In genomic region chr5:107572800-107573368, GRCh38 we compare ENCODE assay signal across 13 cellular contexts.
A peak's percentile ranks its signal among the peaks of the same experiment; 100 is the strongest.
DNase-seq lines count a peak whose midpoint lies in the region; ATAC-seq and TF ChIP-seq lines count a peak whose summit lies in the region.
"Had no signal": no experiment of that assay in that cellular context is flagged by ENCODE, and none has a peak within 500 bp of the region (broad histone marks: within the 10 kb centered on the region; RNA-seq: fewer than 3 reads in every experiment).

No MANE protein-coding gene starts in this region.

- TF ChIP-seq CTCF in RWPE2 (IDR thresholded peaks at IDR 0.05; ENCODE audit: poor library complexity, severe bottlenecking) (no peak), fibroblast of the aortic adventitia (IDR thresholded peaks at IDR 0.05; ENCODE audit: insufficient read depth, low read length) (no peak), progenitor cell of endocrine pancreas (IDR thresholded peaks at IDR 0.05; ENCODE audit: unreplicated experiment) (no peak), colonic mucosa (IDR thresholded peaks at IDR 0.05) (no peak)

- H3K27ac Mint-ChIP-seq in activated CD4-positive, alpha-beta memory T cell treated with anti-CD3 and anti-CD28 coated beads for 36 hours = no peak overlapping the region
- H3K27ac Mint-ChIP-seq in activated CD4-positive, alpha-beta memory T cell treated with anti-CD3 and anti-CD28 coated beads, Interleukin-2, amount 10 ng/mL, durations not matched to agents 7 days and 5 days = no peak overlapping the region
- H3K27ac Mint-ChIP-seq in progenitor cell of endocrine pancreas = peak overlapping the region; percentile 33
- H3K27ac Mint-ChIP-seq in CD4-positive, alpha-beta memory T cell = no peak overlapping the region

- no peaks in the 10 kb centered on the region for H3K36me3 Mint-ChIP-seq in activated CD4-positive, alpha-beta memory T cell treated with anti-CD3 and anti-CD28 coated beads for 36 hours
- no peaks in the 10 kb centered on the region for H3K36me3 Mint-ChIP-seq in activated CD4-positive, alpha-beta memory T cell treated with anti-CD3 and anti-CD28 coated beads, Interleukin-2, amount 10 ng/mL, durations not matched to agents 7 days and 5 days (ENCODE audit: low read depth)
- H3K36me3 Mint-ChIP-seq in progenitor cell of endocrine pancreas (ENCODE audit: insufficient read depth) = no peaks in the 10 kb centered on the region
- H3K36me3 Mint-ChIP-seq in CD4-positive, alpha-beta memory T cell = no peaks in the 10 kb centered on the region
- H3K36me3 Mint-ChIP-seq: naive thymus-derived CD8-positive, alpha-beta T cell had no signal

- H3K9me3 ChIP-seq in RWPE2 (ENCODE audit: severe bottlenecking) (no peaks in the 10 kb centered on the region), colonic mucosa (no peaks in the 10 kb centered on the region)
- no peaks in the 10 kb centered on the region for H3K9me3 ChIP-seq in CD4-positive, alpha-beta memory T cell (ENCODE audit: control insufficient read depth in 1 of 2, low read length in 2 of 2)
- H3K9me3 ChIP-seq: HAP-1 had no signal

- CTCF ChIA-PET in activated CD4-positive, alpha-beta memory T cell treated with anti-CD3 and anti-CD28 coated beads for 36 hours (lab: Charles Lee) = interaction anchor here (0.6 to 2.2 kb wide), 23 partner anchors 9 to 728 kb away, joined by 3 to 20 read pairs (median 3); no protein-coding TSS in a partner anchor
- CTCF ChIA-PET in activated CD4-positive, alpha-beta memory T cell treated with anti-CD3 and anti-CD28 coated beads, Interleukin-2, amount 10 ng/mL, durations not matched to agents 7 days and 5 days (lab: Charles Lee) = interaction anchor here (0.7 to 3.3 kb wide), 25 partner anchors 8 to 772 kb away, joined by 3 to 27 read pairs (median 4); no protein-coding TSS in a partner anchor
- CTCF ChIA-PET in CD4-positive, alpha-beta memory T cell (lab: Charles Lee; ENCODE audit: partially characterized antibody) = interaction anchor here (0.7 to 4.1 kb wide), 17 partner anchors 11 to 185 kb away, joined by 3 to 42 read pairs (median 4); no protein-coding TSS in a partner anchor

- H3K4me1 ChIP-seq in RWPE2 (ENCODE audit: insufficient read depth, poor library complexity, severe bottlenecking) = peaks cover 60% of the 10 kb centered on the region
- H3K4me1 ChIP-seq in CD4-positive, alpha-beta memory T cell (ENCODE audit: insufficient read depth, low read length) = peaks cover 10% of the 10 kb centered on the region
- peaks cover 4% of the 10 kb centered on the region for H3K4me1 ChIP-seq in colonic mucosa

- intact Hi-C loops in activated CD4-positive, alpha-beta memory T cell treated with anti-CD3 and anti-CD28 coated beads for 36 hours (cut with micrococcal nuclease) = loop anchor here (1.0 to 5.0 kb wide), 3 partner anchors 86 to 310 kb away; no protein-coding TSS in a partner anchor
- intact Hi-C loops in CD4-positive, alpha-beta memory T cell (cut with micrococcal nuclease) = loop anchor here (5.0 kb wide), 1 partner anchor 774 kb away; no protein-coding TSS in a partner anchor
- intact Hi-C loops in colonic mucosa (cut with DNase I) = no loop called here

- H3K27me3 ChIP-seq in RWPE2 (ENCODE audit: insufficient read depth, poor library complexity, severe bottlenecking) (no peaks in the 10 kb centered on the region), colonic mucosa (no peaks in the 10 kb centered on the region)
- no peaks in the 10 kb centered on the region for H3K27me3 ChIP-seq in CD4-positive, alpha-beta memory T cell (ENCODE audit: insufficient read depth, low read length)

- H3K9me3 Mint-ChIP-seq in activated CD4-positive, alpha-beta memory T cell treated with anti-CD3 and anti-CD28 coated beads for 36 hours = no peaks in the 10 kb centered on the region
- H3K9me3 Mint-ChIP-seq in activated CD4-positive, alpha-beta memory T cell treated with anti-CD3 and anti-CD28 coated beads, Interleukin-2, amount 10 ng/mL, durations not matched to agents 7 days and 5 days = no peaks in the 10 kb centered on the region
- no peaks in the 10 kb centered on the region for H3K9me3 Mint-ChIP-seq in progenitor cell of endocrine pancreas (ENCODE audit: low read depth)
- H3K9me3 Mint-ChIP-seq in CD4-positive, alpha-beta memory T cell = no peaks in the 10 kb centered on the region
- H3K9me3 Mint-ChIP-seq: naive thymus-derived CD8-positive, alpha-beta T cell had no signal

- peaks cover 20% of the 10 kb centered on the region for H3K27me3 Mint-ChIP-seq in activated CD4-positive, alpha-beta memory T cell treated with anti-CD3 and anti-CD28 coated beads for 36 hours
- H3K27me3 Mint-ChIP-seq in activated CD4-positive, alpha-beta memory T cell treated with anti-CD3 and anti-CD28 coated beads, Interleukin-2, amount 10 ng/mL, durations not matched to agents 7 days and 5 days = peaks cover 9% of the 10 kb centered on the region
- H3K27me3 Mint-ChIP-seq in progenitor cell of endocrine pancreas = peaks cover 16% of the 10 kb centered on the region
- peaks cover 9 to 13% of the 10 kb centered on the region in 2 donors for H3K27me3 Mint-ChIP-seq in CD4-positive, alpha-beta memory T cell

- no peak overlapping the region for H3K9ac ChIP-seq in colonic mucosa (ENCODE audit: low read depth in 2 of 2, low read length in 2 of 2)

- peak overlapping the region; percentile 23 for H3K4me3 Mint-ChIP-seq in activated CD4-positive, alpha-beta memory T cell treated with anti-CD3 and anti-CD28 coated beads for 36 hours
- no peak overlapping the region for H3K4me3 Mint-ChIP-seq in activated CD4-positive, alpha-beta memory T cell treated with anti-CD3 and anti-CD28 coated beads, Interleukin-2, amount 10 ng/mL, durations not matched to agents 7 days and 5 days
- H3K4me3 Mint-ChIP-seq in progenitor cell of endocrine pancreas (ENCODE audit: low read depth) = no peak overlapping the region
- peak overlapping the region in 4 of 8 donors; percentile 3 to 27 (median 19) for H3K4me3 Mint-ChIP-seq in CD4-positive, alpha-beta memory T cell

- no peak for DNase-seq in activated CD4-positive, alpha-beta memory T cell treated with anti-CD3 and anti-CD28 coated beads for 36 hours
- no peak for DNase-seq in activated CD4-positive, alpha-beta memory T cell treated with anti-CD3 and anti-CD28 coated beads, Interleukin-2, amount 10 ng/mL, durations not matched to agents 7 days and 5 days
- DNase-seq in RWPE2 (ENCODE audit: low spot score) = no peak
- DNase-seq in fibroblast of the aortic adventitia (ENCODE audit: low read depth) = peak; percentile 18
- no peak for DNase-seq in progenitor cell of endocrine pancreas (ENCODE audit: low spot score, unreplicated experiment)
- no peak for DNase-seq in CD4-positive, alpha-beta memory T cell
- DNase-seq in colonic mucosa = no peak
- DNase-seq in NCI-H1048 (lab: John Stamatoyannopoulos, UW) = no peak
- DNase-seq: effector CD4-positive, alpha-beta T cell; naive thymus-derived CD8-positive, alpha-beta T cell; stimulated activated CD4-positive, alpha-beta T cell treated with anti-CD3 and anti-CD28 coated beads, Interleukin-4, amount 100 ng/mL, for 4 hours; T-helper 1 cell had no signal

- H3K27ac ChIP-seq in RWPE2 (ENCODE audit: poor library complexity, severe bottlenecking) = peak overlapping the region; percentile 62
- no peak overlapping the region for H3K27ac ChIP-seq in CD4-positive, alpha-beta memory T cell (ENCODE audit: low read depth, low read length)
- H3K27ac ChIP-seq in colonic mucosa = no peak overlapping the region

- POLR2A ChIA-PET in activated CD4-positive, alpha-beta memory T cell treated with anti-CD3 and anti-CD28 coated beads for 36 hours (lab: Charles Lee) = no interaction called here
- POLR2A ChIA-PET in activated CD4-positive, alpha-beta memory T cell treated with anti-CD3 and anti-CD28 coated beads, Interleukin-2, amount 10 ng/mL, durations not matched to agents 7 days and 5 days (lab: Charles Lee) = no interaction called here
- POLR2A ChIA-PET in CD4-positive, alpha-beta memory T cell (lab: Charles Lee; ENCODE audit: partially characterized antibody) = no interaction called here

- H3K4me1 Mint-ChIP-seq in activated CD4-positive, alpha-beta memory T cell treated with anti-CD3 and anti-CD28 coated beads for 36 hours (ENCODE audit: low read depth) = peaks cover 16% of the 10 kb centered on the region
- peaks cover 17% of the 10 kb centered on the region for H3K4me1 Mint-ChIP-seq in activated CD4-positive, alpha-beta memory T cell treated with anti-CD3 and anti-CD28 coated beads, Interleukin-2, amount 10 ng/mL, durations not matched to agents 7 days and 5 days
- H3K4me1 Mint-ChIP-seq in progenitor cell of endocrine pancreas (ENCODE audit: low read depth) = peaks cover 40% of the 10 kb centered on the region
- peaks cover 9 to 22% (median 16%) of the 10 kb centered on the region in 4 donors for H3K4me1 Mint-ChIP-seq in CD4-positive, alpha-beta memory T cell

- H3K4me3 ChIP-seq in RWPE2 (ENCODE audit: severe bottlenecking) (no peak overlapping the region), fibroblast of the aortic adventitia (ENCODE audit: low read depth, low read length) (no peak overlapping the region), colonic mucosa (no peak overlapping the region)
- no peak overlapping the region for H3K4me3 ChIP-seq in CD4-positive, alpha-beta memory T cell (ENCODE audit: low read length in 2 of 2)
- H3K4me3 ChIP-seq: HAP-1 had no signal

- H3K36me3 ChIP-seq in RWPE2 (ENCODE audit: low read depth) (no peaks in the 10 kb centered on the region), colonic mucosa (no peaks in the 10 kb centered on the region)
- no peaks in the 10 kb centered on the region for H3K36me3 ChIP-seq in CD4-positive, alpha-beta memory T cell (ENCODE audit: insufficient read depth, low read length)
- H3K36me3 ChIP-seq: HAP-1 had no signal

- ATAC-seq in RWPE2 (ENCODE audit: low read depth) = no peak
